ENCODE assay signal across 32 cellular contexts in genomic region chr1:232046531-232047283, GRCh38.
A peak's percentile ranks its signal among the peaks of the same experiment; 100 is the strongest.
DNase-seq lines count a peak whose midpoint lies in the region; ATAC-seq, FAIRE-seq and TF ChIP-seq lines count a peak whose summit lies in the region.
"Had no signal": no experiment of that assay in that cellular context is flagged by ENCODE, and none has a peak within 500 bp of the region (broad histone marks: within the 10 kb centered on the region; RNA-seq: fewer than 3 reads in every experiment).

No MANE protein-coding gene starts in this region.

- no peak overlapping the region for H3K4me3 ChIP-seq in epithelial cell of esophagus (ENCODE audit: low read length)
- H3K4me3 ChIP-seq: esophagus muscularis mucosa, right lobe of liver, spleen, thoracic aorta, uterus had no signal

- peak; percentile 20 for DNase-seq in activated CD4-positive, alpha-beta T cell treated with anti-CD3 and anti-CD28 coated beads for 36 hours
- no peak for DNase-seq in activated CD4-positive, alpha-beta T cell treated with anti-CD3 and anti-CD28 coated beads for 1 hour
- peak in 2 of 3 donors; percentile 2 to 5 for DNase-seq in stimulated activated CD4-positive, alpha-beta T cell treated with anti-CD3 and anti-CD28 coated beads, Interleukin-12 subunit alpha, Interleukin-12 subunit beta, amount 100 ng/mL, for 48 hours (ENCODE audit: low read depth in 2 of 3, low spot score in 1 of 3)
- no peak for DNase-seq in stimulated activated CD4-positive, alpha-beta T cell treated with anti-CD3 and anti-CD28 coated beads, Interleukin-2, amount 100 ng/mL, for 48 hours
- DNase-seq in epithelial cell of esophagus (ENCODE audit: low read depth) (peak; percentile 68), RCC 7860 (ENCODE audit: low spot score) (no peak)
- DNase-seq: activated naive CD4-positive, alpha-beta T cell treated with anti-CD3 and anti-CD28 coated beads, Interleukin-2, amount 50 U/mL, for 16 hours; anterior cingulate cortex; effector CD4-positive, alpha-beta T cell; Karpas-422; kidney glomerular epithelial cell; midbrain; naive B cell; NCI-H1417; NCI-H2029; NCI-H524 treated with DMSO at 0.1 percent for 48 hours; NK-92 treated with Interleukin-12 subunit alpha and Interleukin-12 subunit beta, amount 100 ng/mL, for 24 hours; nucleus accumbens; right lobe of liver; spleen; stimulated activated naive CD4-positive, alpha-beta T cell; uterus had no signal

- POLR2A ChIA-PET in activated CD4-positive, alpha-beta T cell treated with anti-CD3 and anti-CD28 coated beads for 36 hours (lab: Charles Lee), result no interaction called here

- no peaks in the 10 kb centered on the region for H3K36me3 Mint-ChIP-seq in activated CD4-positive, alpha-beta T cell treated with anti-CD3 and anti-CD28 coated beads for 36 hours (ENCODE audit: low read depth)
- no peaks in the 10 kb centered on the region for H3K36me3 Mint-ChIP-seq in stimulated activated naive CD8-positive, alpha-beta T cell treated with anti-CD3 and anti-CD28 coated beads, Interleukin-15, Interleukin-2, amounts not matched to agents 100 ng/mL and 50 ng/mL, for 24 hours (ENCODE audit: low read depth)
- H3K36me3 Mint-ChIP-seq: CD14-positive monocyte, naive B cell had no signal

- FAIRE-seq in RCC 7860 (lab: Jason Lieb, UNC), result no peak
- FAIRE-seq: colon, frontal cortex, HepG2 had no signal

- peaks cover 8% of the 10 kb centered on the region for H3K4me1 Mint-ChIP-seq in activated CD4-positive, alpha-beta T cell treated with anti-CD3 and anti-CD28 coated beads for 36 hours
- peaks cover 12% of the 10 kb centered on the region for H3K4me1 Mint-ChIP-seq in stimulated activated naive CD8-positive, alpha-beta T cell treated with anti-CD3 and anti-CD28 coated beads, Interleukin-15, Interleukin-2, amounts not matched to agents 100 ng/mL and 50 ng/mL, for 24 hours (ENCODE audit: low read depth)
- H3K4me1 Mint-ChIP-seq: naive B cell had no signal

- H3K27ac Mint-ChIP-seq in activated CD4-positive, alpha-beta T cell treated with anti-CD3 and anti-CD28 coated beads for 36 hours, result no peak overlapping the region
- peak overlapping the region; percentile 38 for H3K27ac Mint-ChIP-seq in stimulated activated naive CD8-positive, alpha-beta T cell treated with anti-CD3 and anti-CD28 coated beads, Interleukin-15, Interleukin-2, amounts not matched to agents 100 ng/mL and 50 ng/mL, for 24 hours
- H3K27ac Mint-ChIP-seq: CD14-positive monocyte, naive B cell, progenitor cell of endocrine pancreas had no signal

- no peak overlapping the region for H3K4me3 Mint-ChIP-seq in activated CD4-positive, alpha-beta T cell treated with anti-CD3 and anti-CD28 coated beads for 36 hours
- H3K4me3 Mint-ChIP-seq in stimulated activated naive CD8-positive, alpha-beta T cell treated with anti-CD3 and anti-CD28 coated beads, Interleukin-15, Interleukin-2, amounts not matched to agents 100 ng/mL and 50 ng/mL, for 24 hours, result no peak overlapping the region
- H3K4me3 Mint-ChIP-seq: CD14-positive monocyte, naive B cell had no signal

- H3K27me3 Mint-ChIP-seq in activated CD4-positive, alpha-beta T cell treated with anti-CD3 and anti-CD28 coated beads for 36 hours, result peaks cover 5% of the 10 kb centered on the region
- H3K27me3 Mint-ChIP-seq in stimulated activated naive CD8-positive, alpha-beta T cell treated with anti-CD3 and anti-CD28 coated beads, Interleukin-15, Interleukin-2, amounts not matched to agents 100 ng/mL and 50 ng/mL, for 24 hours, result no peaks in the 10 kb centered on the region

- intact Hi-C loops in activated CD4-positive, alpha-beta T cell treated with anti-CD3 and anti-CD28 coated beads for 36 hours (cut with DNase I, micrococcal nuclease), result no loop called here

- peak; percentile 85 for ATAC-seq in activated CD4-positive, alpha-beta T cell treated with anti-CD3 and anti-CD28 coated beads for 36 hours
- no peak for ATAC-seq in HG02970 (IDR thresholded peaks at IDR 0.05; ENCODE audit: low FRiP score, unreplicated experiment)
- ATAC-seq: right lobe of liver, Right ventricle myocardium inferior had no signal

- CTCF ChIA-PET in activated CD4-positive, alpha-beta T cell treated with anti-CD3 and anti-CD28 coated beads for 36 hours (lab: Charles Lee), result interaction anchor here (0.8 kb wide), 1 partner anchor 217 kb away, joined by 4 read pairs; no protein-coding TSS in a partner anchor

- no peak for TF ChIP-seq CTCF in epithelial cell of esophagus (IDR thresholded peaks at IDR 0.05; ENCODE audit: insufficient read depth, low read depth, low read length, missing control alignments)

- H3K9me3 Mint-ChIP-seq in activated CD4-positive, alpha-beta T cell treated with anti-CD3 and anti-CD28 coated beads for 36 hours (ENCODE audit: low read depth), result no peaks in the 10 kb centered on the region
- H3K9me3 Mint-ChIP-seq in stimulated activated naive CD8-positive, alpha-beta T cell treated with anti-CD3 and anti-CD28 coated beads, Interleukin-15, Interleukin-2, amounts not matched to agents 100 ng/mL and 50 ng/mL, for 24 hours, result peaks cover 6% of the 10 kb centered on the region

Comparison
In these comparisons a context has a peak if more than half of its experiments do, and no peak if none do; other contexts are left out.
1. DNase-seq: peak in activated CD4-positive, alpha-beta T cell treated with anti-CD3 and anti-CD28 coated beads for 36 hours (single experiment), stimulated activated CD4-positive, alpha-beta T cell treated with anti-CD3 and anti-CD28 coated beads, Interleukin-12 subunit alpha, Interleukin-12 subunit beta, amount 100 ng/mL, for 48 hours (2 of 3) and epithelial cell of esophagus (single experiment); none in activated CD4-positive, alpha-beta T cell treated with anti-CD3 and anti-CD28 coated beads for 1 hour (single experiment), stimulated activated CD4-positive, alpha-beta T cell treated with anti-CD3 and anti-CD28 coated beads, Interleukin-2, amount 100 ng/mL, for 48 hours (0 of 2) and RCC 7860 (single experiment).